In the genomic region with DNA sequence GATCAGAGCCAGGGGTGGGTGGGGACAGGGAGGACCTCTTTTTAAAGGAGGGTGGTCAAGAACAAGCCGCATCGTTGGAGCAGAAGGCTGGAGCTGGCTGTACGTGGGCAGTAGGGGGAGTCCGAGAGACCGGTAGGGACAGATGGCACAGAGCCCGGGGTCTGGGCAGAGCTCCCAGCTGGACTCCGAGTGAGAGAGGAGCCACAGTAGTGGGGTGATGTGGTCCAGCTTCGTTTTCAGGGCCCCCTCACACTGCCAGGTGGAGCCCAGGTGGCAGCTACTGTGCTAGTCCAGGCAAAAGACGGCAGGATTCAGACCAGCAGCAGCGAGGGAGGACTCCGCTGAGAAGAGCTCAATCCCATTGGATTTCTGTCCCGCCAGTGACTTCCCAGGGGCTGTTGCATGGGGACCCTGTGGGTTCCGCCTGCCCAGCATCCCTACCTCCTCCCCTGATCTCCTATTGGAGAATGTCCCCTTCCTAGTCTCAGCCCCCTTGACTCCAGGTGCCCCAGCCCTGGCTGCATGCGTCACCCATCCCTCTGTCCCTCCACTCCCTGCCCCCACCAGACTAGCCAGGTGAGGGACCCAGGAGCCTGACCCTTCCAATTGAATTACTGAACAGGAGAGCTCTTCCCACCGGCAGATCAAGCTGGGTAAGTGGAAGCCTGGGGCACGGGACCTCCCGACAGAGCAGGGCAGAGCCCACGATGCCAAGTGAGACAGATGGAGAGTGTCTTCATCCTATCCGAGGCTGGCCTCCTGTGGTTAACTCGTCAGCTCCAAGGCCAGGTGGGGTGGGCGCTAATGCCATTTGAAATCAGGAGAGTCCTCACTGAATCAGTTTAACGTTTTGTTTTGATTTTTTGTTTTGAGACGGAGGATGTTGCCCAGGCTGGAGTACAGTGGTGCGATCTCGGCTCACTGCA, we compare ENCODE assay signal across 8 cellular contexts. TPM values are rescaled to one million over a fixed set of nuclear protein-coding genes. Genes with fewer than 3 reads are reported as not detected.
A peak's percentile ranks its signal among the peaks of the same experiment; 100 is the strongest.
DNase-seq lines count a peak whose midpoint lies in the region; ATAC-seq and TF ChIP-seq lines count a peak whose summit lies in the region.

No MANE protein-coding gene starts in this region.

- H3K4me3 ChIP-seq in cardiac muscle cell (no peak overlapping the region), spleen (peak overlapping the region in 5 of 8 donors; percentile 38 to 71 (median 55))

- H3K4me1 ChIP-seq in cardiac muscle cell (ENCODE audit: low read depth) (peaks cover 11% of the 10 kb centered on the region), spleen (peaks cover 9 to 71% (median 65%) of the 10 kb centered on the region in 6 donors)

- no peak for ATAC-seq in GM19397 (IDR thresholded peaks at IDR 0.05; ENCODE audit: unreplicated experiment)

- peak; percentile 52 for TF ChIP-seq CTCF in cardiac muscle cell (IDR thresholded peaks at IDR 0.05; ENCODE audit: low read depth, low read length)
- peak in 9 of 11 experiments; percentile 25 to 54 (median 47) for TF ChIP-seq CTCF in spleen (IDR thresholded peaks at IDR 0.05 in 8 of 11, conservative IDR thresholded peaks at IDR 0.05 in 3 of 11)

- H3K9me3 ChIP-seq in cardiac muscle cell (ENCODE audit: low read depth) (no peaks in the 10 kb centered on the region), spleen (no peaks in the 10 kb centered on the region)

- DNase-seq in DMS 273 treated with DMSO at 0.1 percent for 48 hours (lab: John Stamatoyannopoulos, UW) (peak; percentile 53), cardiac muscle cell (ENCODE audit: low read depth in 1 of 2, low spot score in 1 of 2) (peak in 1 of 2 donors; percentile 75), spleen (peak; percentile 86), KBM-7 (no peak), NCI-H128 (lab: John Stamatoyannopoulos, UW; ENCODE audit: unreplicated experiment) (no peak)
- no peak for DNase-seq in activated T-helper 1 cell treated with anti-CD3 and anti-CD28 coated beads, Interleukin-12 subunit alpha, Interleukin-12 subunit beta, Interleukin-2, Interleukin-4 antibody, amounts not matched to agents 30 ng/mL and 10 ng/mL and 1 ng/mL, durations not matched to agents 14 hours and 24 hours and 36 hours (ENCODE audit: low spot score)

- no peaks in the 10 kb centered on the region for H3K9me3 Mint-ChIP-seq in activated T-helper 1 cell treated with anti-CD3 and anti-CD28 coated beads, Interleukin-12 subunit alpha, Interleukin-12 subunit beta, Interleukin-2, Interleukin-4 antibody, amounts not matched to agents 30 ng/mL and 10 ng/mL and 1 ng/mL, durations not matched to agents 14 hours and 24 hours and 36 hours

- TF ChIP-seq POLR2A in spleen (IDR thresholded peaks at IDR 0.05) = no peak

- H3K36me3 Mint-ChIP-seq in activated T-helper 1 cell treated with anti-CD3 and anti-CD28 coated beads, Interleukin-12 subunit alpha, Interleukin-12 subunit beta, Interleukin-2, Interleukin-4 antibody, amounts not matched to agents 30 ng/mL and 10 ng/mL and 1 ng/mL, durations not matched to agents 14 hours and 24 hours and 36 hours (ENCODE audit: low read depth) = peaks cover 4% of the 10 kb centered on the region

- intact Hi-C loops in activated T-helper 1 cell treated with anti-CD3 and anti-CD28 coated beads, Interleukin-12 subunit alpha, Interleukin-12 subunit beta, Interleukin-2, Interleukin-4 antibody, amounts not matched to agents 30 ng/mL and 10 ng/mL and 1 ng/mL, durations not matched to agents 14 hours and 24 hours and 36 hours (cut with micrococcal nuclease) = loop anchor here (10.0 kb wide), 1 partner anchor 472 kb away; a partner anchor contains a TSS
- intact Hi-C loops in spleen (cut with DNase I; ENCODE audit: low total_unique reads) = no loop called here

- no peak for TF ChIP-seq EP300 in Ishikawa (IDR thresholded peaks at IDR 0.05; ENCODE audit: borderline replicate concordance)

- H3K27ac ChIP-seq in cardiac muscle cell (no peak overlapping the region), spleen (peak overlapping the region in 6 of 8 donors; percentile 32 to 99 (median 97))

- in situ Hi-C loops in KBM-7 (cut with MboI; ENCODE audit: low pct_unique_long_range_greater_than_20kb, low sequenced_read_pairs) = no loop called here

- no peaks in the 10 kb centered on the region for H3K27me3 ChIP-seq in cardiac muscle cell
- H3K27me3 ChIP-seq in spleen (replicated peaks in 1 of 7) = peaks cover 0 to 18% (median 0%) of the 10 kb centered on the region in 7 donors

- peak; percentile 35; the same call in 1 of the 2 replicates for TF ChIP-seq RAD21 in Ishikawa (IDR thresholded peaks at IDR 0.05; ENCODE audit: low read depth)

- H3K4me1 Mint-ChIP-seq in activated T-helper 1 cell treated with anti-CD3 and anti-CD28 coated beads, Interleukin-12 subunit alpha, Interleukin-12 subunit beta, Interleukin-2, Interleukin-4 antibody, amounts not matched to agents 30 ng/mL and 10 ng/mL and 1 ng/mL, durations not matched to agents 14 hours and 24 hours and 36 hours (ENCODE audit: low read depth) = peaks cover 25% of the 10 kb centered on the region

- H3K27ac Mint-ChIP-seq in activated T-helper 1 cell treated with anti-CD3 and anti-CD28 coated beads, Interleukin-12 subunit alpha, Interleukin-12 subunit beta, Interleukin-2, Interleukin-4 antibody, amounts not matched to agents 30 ng/mL and 10 ng/mL and 1 ng/mL, durations not matched to agents 14 hours and 24 hours and 36 hours = peak overlapping the region; percentile 95

- H3K36me3 ChIP-seq in cardiac muscle cell (no peaks in the 10 kb centered on the region), spleen (peaks cover 0 to 38% (median 13%) of the 10 kb centered on the region in 6 donors)

- H3K27me3 Mint-ChIP-seq in activated T-helper 1 cell treated with anti-CD3 and anti-CD28 coated beads, Interleukin-12 subunit alpha, Interleukin-12 subunit beta, Interleukin-2, Interleukin-4 antibody, amounts not matched to agents 30 ng/mL and 10 ng/mL and 1 ng/mL, durations not matched to agents 14 hours and 24 hours and 36 hours (ENCODE audit: insufficient read depth) = no peaks in the 10 kb centered on the region

- WGBS in spleen, 5 donors = 40 to 64% (median 52%) methylated on average over 17 to 25 of the region's 25 CpGs

- H3K4me3 Mint-ChIP-seq in activated T-helper 1 cell treated with anti-CD3 and anti-CD28 coated beads, Interleukin-12 subunit alpha, Interleukin-12 subunit beta, Interleukin-2, Interleukin-4 antibody, amounts not matched to agents 30 ng/mL and 10 ng/mL and 1 ng/mL, durations not matched to agents 14 hours and 24 hours and 36 hours = peak overlapping the region; percentile 96

TF ChIP-seq in Ishikawa, 13 proteins besides CTCF, POLR2A, EP300 and RAD21:
- TF ChIP-seq ZBTB7A (IDR thresholded peaks at IDR 0.05; ENCODE audit: low read depth) (no peak), NFIC (IDR thresholded peaks at IDR 0.05) (peak; percentile 59)

RNA-seq across cellular contexts. Expression of a gene that starts 2.9 kb away (rescaled TPM):
- 128 TPM in 2 replicates for total RNA-seq in activated T-helper 1 cell treated with anti-CD3 and anti-CD28 coated beads, Interleukin-12 subunit alpha, Interleukin-12 subunit beta, Interleukin-2, Interleukin-4 antibody, amounts not matched to agents 30 ng/mL and 10 ng/mL and 1 ng/mL, durations not matched to agents 14 hours and 24 hours and 36 hours
- total RNA-seq in cardiac muscle cell = 20.5 and 47.4 TPM in 2 replicates
- 16.5 and 30.1 TPM in 2 replicates for polyA plus RNA-seq in cardiac muscle cell
- total RNA-seq in spleen = 100 to 1,000 TPM; 176 to 317 (median 236) TPM
- polyA plus RNA-seq in spleen = 100 to 1,000 TPM; 297 to 713 (median 635) TPM

RNA-seq across cellular contexts. Expression of a gene that starts 11.6 kb away (rescaled TPM):
- 150 and 156 TPM in 2 replicates for total RNA-seq in activated T-helper 1 cell treated with anti-CD3 and anti-CD28 coated beads, Interleukin-12 subunit alpha, Interleukin-12 subunit beta, Interleukin-2, Interleukin-4 antibody, amounts not matched to agents 30 ng/mL and 10 ng/mL and 1 ng/mL, durations not matched to agents 14 hours and 24 hours and 36 hours
- total RNA-seq in cardiac muscle cell (90.1 and 127 TPM in 2 replicates), spleen (10 to 100 TPM; 56.4 to 89.1 (median 85.5) TPM)
- polyA plus RNA-seq in cardiac muscle cell (163 and 186 TPM in 2 replicates), spleen (100 to 1,000 TPM; 123 to 174 (median 168) TPM)

RNA-seq across cellular contexts. Expression of a gene that starts 18.7 kb away (rescaled TPM):
- total RNA-seq in activated T-helper 1 cell treated with anti-CD3 and anti-CD28 coated beads, Interleukin-12 subunit alpha, Interleukin-12 subunit beta, Interleukin-2, Interleukin-4 antibody, amounts not matched to agents 30 ng/mL and 10 ng/mL and 1 ng/mL, durations not matched to agents 14 hours and 24 hours and 36 hours = not detected in 2 replicates
- total RNA-seq in cardiac muscle cell (not detected in 2 replicates), spleen (under 1 TPM in 1 of 7 donors, not detected in 6; 0.52 TPM)
- polyA plus RNA-seq in cardiac muscle cell (0.11 TPM in 1 of 2 replicates, not detected in the other), spleen (under 1 TPM; 0.22 to 0.77 (median 0.26) TPM)

RNA-seq across cellular contexts. Expression of a gene that starts 21.2 kb away (rescaled TPM):
- total RNA-seq in activated T-helper 1 cell treated with anti-CD3 and anti-CD28 coated beads, Interleukin-12 subunit alpha, Interleukin-12 subunit beta, Interleukin-2, Interleukin-4 antibody, amounts not matched to agents 30 ng/mL and 10 ng/mL and 1 ng/mL, durations not matched to agents 14 hours and 24 hours and 36 hours = 12.8 and 14.0 TPM in 2 replicates
- total RNA-seq in cardiac muscle cell = 5.7 and 12.4 TPM in 2 replicates
- polyA plus RNA-seq in cardiac muscle cell = 7.4 and 8.7 TPM in 2 replicates
- total RNA-seq in spleen = 100 to 1,000 TPM in 1 of 7 donors, 10 to 100 TPM in 6; 42.0 to 105 (median 63.6) TPM
- polyA plus RNA-seq in spleen = 10 to 100 TPM; 44.3 to 91.3 (median 47.9) TPM

RNA-seq across cellular contexts. Expression of a gene that starts 37.2 kb away (rescaled TPM):
- 1.7 and 3.3 TPM in 2 replicates for total RNA-seq in activated T-helper 1 cell treated with anti-CD3 and anti-CD28 coated beads, Interleukin-12 subunit alpha, Interleukin-12 subunit beta, Interleukin-2, Interleukin-4 antibody, amounts not matched to agents 30 ng/mL and 10 ng/mL and 1 ng/mL, durations not matched to agents 14 hours and 24 hours and 36 hours
- total RNA-seq in cardiac muscle cell = 0.86 and 1.1 TPM in 2 replicates
- 1.4 and 1.5 TPM in 2 replicates for polyA plus RNA-seq in cardiac muscle cell
- 1 to 10 TPM; 1.2 to 5.1 (median 2.2) TPM for total RNA-seq in spleen
- polyA plus RNA-seq in spleen = 1 to 10 TPM; 1.6 to 3.4 (median 3.2) TPM

Comparison
In these comparisons a context has a peak if more than half of its experiments do, and no peak if none do; other contexts are left out.
1. DNase-seq: peak in DMS 273 treated with DMSO at 0.1 percent for 48 hours (single experiment) and spleen (single experiment); none in activated T-helper 1 cell treated with anti-CD3 and anti-CD28 coated beads, Interleukin-12 subunit alpha, Interleukin-12 subunit beta, Interleukin-2, Interleukin-4 antibody, amounts not matched to agents 30 ng/mL and 10 ng/mL and 1 ng/mL, durations not matched to agents 14 hours and 24 hours and 36 hours (single experiment), KBM-7 (single experiment) and NCI-H128 (single experiment).